22 cellular contexts compared by ENCODE assay signal in the genomic region with DNA sequence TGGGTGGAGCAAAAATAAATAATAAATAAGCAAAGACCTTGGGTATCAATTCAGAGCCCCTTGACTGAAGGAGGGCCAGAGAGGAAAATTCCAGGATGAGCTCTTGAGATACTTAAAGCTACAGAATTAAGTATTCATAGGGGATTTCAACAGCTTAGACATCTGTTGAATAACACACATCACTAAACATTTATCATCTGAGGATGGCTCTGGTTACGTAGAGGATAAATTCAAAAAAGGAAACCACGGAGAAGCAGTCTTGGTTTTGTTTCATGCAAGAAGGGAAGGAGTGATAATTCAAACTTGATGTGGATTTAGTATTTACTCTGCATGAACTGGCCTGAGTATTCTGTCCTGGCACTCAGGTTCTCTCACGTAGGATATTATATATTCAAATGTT.
"Had no signal": no experiment of that assay in that cellular context is flagged by ENCODE, and none has a peak within 500 bp of the region (broad histone marks: within the 10 kb centered on the region; RNA-seq: fewer than 3 reads in every experiment).

No MANE protein-coding gene starts in this region.

- H3K27me3 Mint-ChIP-seq: activated CD8-positive, alpha-beta memory T cell treated with anti-CD3 and anti-CD28 coated beads, Interleukin-2, amount 10 ng/mL, durations not matched to agents 7 days and 5 days; stimulated activated naive CD8-positive, alpha-beta T cell treated with anti-CD3 and anti-CD28 coated beads, Interleukin-15, amount 100 ng/mL, for 72 hours had no signal

- H3K4me3 ChIP-seq: breast epithelium, esophagus muscularis mucosa, heart right ventricle, left lung, ovary, testis had no signal

- H3K27ac Mint-ChIP-seq: activated CD8-positive, alpha-beta memory T cell treated with anti-CD3 and anti-CD28 coated beads, Interleukin-2, amount 10 ng/mL, durations not matched to agents 7 days and 5 days; activated naive CD4-positive, alpha-beta T cell treated with anti-CD3 and anti-CD28 coated beads, Interleukin-2, amount 50 U/mL, for 72 hours; stimulated activated naive CD8-positive, alpha-beta T cell treated with anti-CD3 and anti-CD28 coated beads, Interleukin-15, amount 100 ng/mL, for 72 hours; T-helper 2 cell treated with Interferon-gamma antibody and Interleukin-4, amounts not matched to agents 5 μg/mL and 100 μg/mL, for 36 hours had no signal

- H3K27me3 ChIP-seq: breast epithelium, esophagus muscularis mucosa, foreskin keratinocyte, heart right ventricle, left lung, ovary, testis had no signal

- FAIRE-seq: endometrium, keratinocyte had no signal

- DNase-seq: activated CD4-positive, alpha-beta T cell treated with anti-CD3 and anti-CD28 coated beads, Interleukin-2, amount 50 U/mL, for 4 hours; activated CD4-positive, CD25-positive, alpha-beta regulatory T cell treated with anti-CD3 and anti-CD28 coated beads, Interleukin-2, amount 50 U/mL, for 72 hours; activated CD8-positive, alpha-beta memory T cell treated with anti-CD3 and anti-CD28 coated beads, Interleukin-2, amount 10 ng/mL, durations not matched to agents 7 days and 5 days; activated effector memory CD4-positive, alpha-beta T cell treated with anti-CD3 and anti-CD28 coated beads, Interleukin-2, amount 50 U/mL, for 16 hours; activated T-cell treated with anti-CD3 and anti-CD28 coated beads, Interleukin-2, amount 50 U/mL, for 4 hours; dorsolateral prefrontal cortex; foreskin keratinocyte; heart right ventricle; left lung; mesendoderm; ovary; stimulated activated CD4-positive, alpha-beta T cell treated with anti-CD3 and anti-CD28 coated beads, Interleukin-15, amount 100 ng/mL, for 24 hours; stimulated activated CD4-positive, alpha-beta T cell treated with anti-CD3 and anti-CD28 coated beads, Interleukin-4, amount 100 ng/mL, for 4 hours; stimulated activated naive CD8-positive, alpha-beta T cell treated with anti-CD3 and anti-CD28 coated beads, Interleukin-15, amount 100 ng/mL, for 72 hours; testis had no signal

- H3K4me1 Mint-ChIP-seq: activated CD8-positive, alpha-beta memory T cell treated with anti-CD3 and anti-CD28 coated beads, Interleukin-2, amount 10 ng/mL, durations not matched to agents 7 days and 5 days; stimulated activated naive CD8-positive, alpha-beta T cell treated with anti-CD3 and anti-CD28 coated beads, Interleukin-15, amount 100 ng/mL, for 72 hours had no signal

- H3K9me3 Mint-ChIP-seq: stimulated activated naive CD8-positive, alpha-beta T cell treated with anti-CD3 and anti-CD28 coated beads, Interleukin-15, amount 100 ng/mL, for 72 hours; T-helper 2 cell treated with Interferon-gamma antibody and Interleukin-4, amounts not matched to agents 5 μg/mL and 100 μg/mL, for 36 hours had no signal

- H3K9me3 ChIP-seq: breast epithelium, esophagus muscularis mucosa, heart right ventricle, left lung, ovary, testis had no signal

- H3K4me3 Mint-ChIP-seq: activated CD8-positive, alpha-beta memory T cell treated with anti-CD3 and anti-CD28 coated beads, Interleukin-2, amount 10 ng/mL, durations not matched to agents 7 days and 5 days; activated T-cell treated with anti-CD3 and anti-CD28 coated beads, Interleukin-2, amount 50 U/mL, for 4 hours; neural crest cell; stimulated activated naive CD8-positive, alpha-beta T cell treated with anti-CD3 and anti-CD28 coated beads, Interleukin-15, amount 100 ng/mL, for 72 hours; T-helper 2 cell treated with Interferon-gamma antibody and Interleukin-4, amounts not matched to agents 5 μg/mL and 100 μg/mL, for 36 hours had no signal

- H3K27ac ChIP-seq: dorsolateral prefrontal cortex, esophagus muscularis mucosa, foreskin keratinocyte, left lung, ovary, testis had no signal

- H3K36me3 ChIP-seq: breast epithelium, esophagus muscularis mucosa, heart right ventricle, left lung, ovary had no signal

- ATAC-seq: activated CD8-positive, alpha-beta memory T cell treated with anti-CD3 and anti-CD28 coated beads, Interleukin-2, amount 10 ng/mL, durations not matched to agents 7 days and 5 days; activated naive CD4-positive, alpha-beta T cell treated with anti-CD3 and anti-CD28 coated beads, Interleukin-2, amount 50 U/mL, for 72 hours; activated T-cell treated with anti-CD3 and anti-CD28 coated beads, Interleukin-2, amount 50 U/mL, for 4 hours; foreskin keratinocyte; heart right ventricle; left lung; stimulated activated naive CD8-positive, alpha-beta T cell treated with anti-CD3 and anti-CD28 coated beads, Interleukin-15, amount 100 ng/mL, for 72 hours had no signal

- H3K36me3 Mint-ChIP-seq: activated CD8-positive, alpha-beta memory T cell treated with anti-CD3 and anti-CD28 coated beads, Interleukin-2, amount 10 ng/mL, durations not matched to agents 7 days and 5 days; activated naive CD4-positive, alpha-beta T cell treated with anti-CD3 and anti-CD28 coated beads, Interleukin-2, amount 50 U/mL, for 72 hours had no signal
